8 cellular contexts compared by ENCODE assay signal in the genomic region with DNA sequence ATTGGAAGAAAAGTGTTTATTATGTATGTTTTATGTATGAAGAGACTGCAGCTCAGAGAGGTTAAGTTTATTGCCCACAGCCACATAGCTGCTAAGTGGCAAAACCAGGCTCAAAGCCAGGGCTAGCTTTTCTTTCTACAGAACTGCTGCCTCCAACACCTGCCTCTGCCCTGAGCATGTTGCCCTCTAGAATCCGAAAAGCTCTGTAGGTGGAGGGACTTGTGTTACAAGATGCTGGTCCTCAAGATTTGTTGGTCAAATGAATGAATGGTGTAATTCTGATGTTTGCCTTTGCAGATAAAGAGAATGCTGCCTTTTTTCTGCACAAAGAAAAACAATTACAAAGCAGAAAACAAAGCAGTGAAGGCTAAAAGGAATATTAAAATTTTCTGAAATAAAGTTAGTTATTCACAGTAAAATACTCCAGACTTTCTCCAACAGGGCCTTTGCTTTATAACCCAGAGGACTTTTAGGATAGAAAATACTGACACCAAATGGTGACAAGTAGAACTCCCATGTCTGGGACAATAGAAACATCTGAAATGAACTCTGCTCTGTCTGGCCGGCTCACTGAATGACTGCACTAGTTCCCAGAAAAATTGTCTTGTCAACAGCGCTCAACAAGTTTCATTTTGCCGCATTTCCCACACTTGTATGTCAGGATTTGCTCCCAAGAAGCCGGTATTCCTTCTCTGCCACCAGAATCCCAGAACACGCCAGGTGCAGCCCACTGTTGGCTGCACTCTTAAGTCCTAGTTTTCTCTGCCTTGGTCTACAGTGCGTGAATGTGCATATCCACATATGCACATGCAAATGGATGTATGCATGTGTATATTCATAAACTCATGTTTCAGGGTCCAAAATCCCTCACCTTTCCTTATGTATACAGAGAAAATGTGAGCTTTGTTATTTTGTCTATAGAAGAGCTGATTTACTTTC. TPM values are rescaled to one million over a fixed set of nuclear protein-coding genes. Genes with fewer than 3 reads are reported as not detected.
DNase-seq lines count a peak whose midpoint lies in the region; ATAC-seq and TF ChIP-seq lines count a peak whose summit lies in the region.

No MANE protein-coding gene starts in this region.

- no peak overlapping the region for H3K27ac ChIP-seq in lower lobe of right lung

- ATAC-seq in HG02885 (IDR thresholded peaks at IDR 0.05; ENCODE audit: poor library complexity, unreplicated experiment): peak; percentile 56
- peak; percentile 70 to 91 for ATAC-seq in lower lobe of right lung

- H3K4me1 ChIP-seq in lower lobe of right lung: no peaks in the 10 kb centered on the region

- no peak overlapping the region for H3K4me3 ChIP-seq in AG09309 (ENCODE audit: control insufficient read depth, low read depth, low read length)
- H3K4me3 ChIP-seq in GM12864 (ENCODE audit: low read depth, low read length): no peak overlapping the region
- H3K4me3 ChIP-seq in lower lobe of right lung: no peak overlapping the region

- no peaks in the 10 kb centered on the region for H3K36me3 ChIP-seq in lower lobe of right lung

- H3K27me3 ChIP-seq in lower lobe of right lung (ENCODE audit: low read depth): no peaks in the 10 kb centered on the region

- DNase-seq in AG09309 (ENCODE audit: low read depth) (peak; percentile 21), GM12864 (ENCODE audit: low read depth) (no peak), NCI-H748 (lab: John Stamatoyannopoulos, UW; ENCODE audit: unreplicated experiment) (peak; percentile 52), cerebellum (ENCODE audit: low spot score) (peak; percentile 53), lower lobe of right lung (no peak), cerebellar nuclear complex (lab: John Stamatoyannopoulos, UW) (no peak)
- no peak for DNase-seq in NK-92 treated with Interleukin-12 subunit alpha and Interleukin-12 subunit beta, amount 100 ng/mL, for 24 hours (lab: John Stamatoyannopoulos, UW)

- intact Hi-C loops in lower lobe of right lung (cut with DNase I): loop anchor here (5.0 kb wide), 1 partner anchor 61 kb away; no protein-coding TSS in a partner anchor

- H3K9me3 ChIP-seq in lower lobe of right lung: no peaks in the 10 kb centered on the region

- peak; percentile 44 for TF ChIP-seq CTCF in AG09309 (IDR thresholded peaks at IDR 0.05; ENCODE audit: control insufficient read depth, insufficient read depth, low read depth, low read length, missing control alignments)
- peak; percentile 57 for TF ChIP-seq CTCF in GM12864 (IDR thresholded peaks at IDR 0.05; ENCODE audit: low read depth, low read length, missing control alignments)
- TF ChIP-seq CTCF in lower lobe of right lung (IDR thresholded peaks at IDR 0.05): peak; percentile 66

RNA-seq across cellular contexts. Expression of a gene that starts 11.0 kb away (rescaled TPM):
- not detected for total RNA-seq in cerebellum
- total RNA-seq in lower lobe of right lung: not detected

RNA-seq across cellular contexts. Expression of a gene that starts 21.9 kb away (rescaled TPM):
- total RNA-seq in cerebellum (0.27 TPM), lower lobe of right lung (11.2 TPM)

Comparison
In these comparisons a context has a peak if more than half of its experiments do, and no peak if none do; other contexts are left out.
1. DNase-seq: peak in AG09309 (single experiment), NCI-H748 (single experiment) and cerebellum (single experiment); none in GM12864 (single experiment), lower lobe of right lung (single experiment), cerebellar nuclear complex (0 of 2) and NK-92 treated with Interleukin-12 subunit alpha and Interleukin-12 subunit beta, amount 100 ng/mL, for 24 hours (single experiment).
2. Peak in every context shown above with its lines, with median percentiles within 50 percentile points of each other: CTCF ChIP-seq.